Comparison of ENCODE assay signal across 9 cellular contexts in the genomic region with DNA sequence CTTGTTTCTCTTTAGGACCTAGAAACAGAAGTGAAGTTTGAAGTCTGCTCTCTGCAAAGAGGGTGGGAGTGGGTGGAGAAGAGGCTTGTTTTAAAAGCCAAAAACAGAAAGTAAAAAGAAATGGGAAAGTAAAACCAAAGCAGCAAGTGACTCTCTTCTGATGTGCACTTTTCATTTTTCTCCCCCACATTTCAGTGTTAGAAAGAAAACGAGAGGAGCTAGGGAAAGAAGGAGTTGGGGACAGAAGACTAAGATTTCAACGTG. TPM values are rescaled to one million over a fixed set of nuclear protein-coding genes. Genes with fewer than 3 reads are reported as not detected.
DNase-seq lines count a peak whose midpoint lies in the region; ATAC-seq and TF ChIP-seq lines count a peak whose summit lies in the region.
"Had no signal": no experiment of that assay in that cellular context is flagged by ENCODE, and none has a peak within 500 bp of the region (broad histone marks: within the 10 kb centered on the region; RNA-seq: fewer than 3 reads in every experiment).

No MANE protein-coding gene starts in this region.

- DNase-seq in fibroblast of the aortic adventitia (ENCODE audit: low read depth), result no peak
- DNase-seq in WERI-Rb-1, result no peak
- no peak for DNase-seq in stimulated activated naive CD4-positive, alpha-beta T cell treated with Interleukin-2 at 50 U/mL for 16 hours (lab: John Stamatoyannopoulos, UW)
- no peak for DNase-seq in middle frontal gyrus (ENCODE audit: extremely low spot score, low spot score)

- H3K4me1 ChIP-seq in HUES48 (ENCODE audit: control insufficient read depth, insufficient read depth, low read length) (peaks cover 40% of the 10 kb centered on the region), subcutaneous abdominal adipose tissue (ENCODE audit: control insufficient read depth in 5 of 5, insufficient read depth in 5 of 5, low read length in 5 of 5) (peaks cover 0 to 32% (median 20%) of the 10 kb centered on the region in 5 donors)

- peak; percentile 60 for ATAC-seq in GM21390 (IDR thresholded peaks at IDR 0.05; ENCODE audit: unreplicated experiment)

- H3K27me3 ChIP-seq in HUES48 (ENCODE audit: control insufficient read depth, insufficient read depth, low read length), result peaks cover 63% of the 10 kb centered on the region
- H3K27me3 ChIP-seq in subcutaneous abdominal adipose tissue (ENCODE audit: control insufficient read depth in 5 of 5, insufficient read depth in 4 of 5, low read length in 5 of 5), result peaks cover 2 to 17% (median 5%) of the 10 kb centered on the region in 5 donors
- H3K27me3 ChIP-seq in WERI-Rb-1 (ENCODE audit: insufficient read depth, low read depth, severe bottlenecking), result peaks cover 57% of the 10 kb centered on the region

- H3K36me3 ChIP-seq in HUES48 (ENCODE audit: control insufficient read depth, insufficient read depth, low read length), result peaks cover 20% of the 10 kb centered on the region; the same call in 1 of the 2 replicates
- no peaks in the 10 kb centered on the region for H3K36me3 ChIP-seq in subcutaneous abdominal adipose tissue (ENCODE audit: control insufficient read depth in 5 of 5, insufficient read depth in 5 of 5, low read length in 5 of 5)
- no peaks in the 10 kb centered on the region for H3K36me3 ChIP-seq in WERI-Rb-1

- peak overlapping the region; percentile 94 for H3K27ac ChIP-seq in HUES48 (ENCODE audit: low read depth, low read length)
- H3K27ac ChIP-seq in subcutaneous abdominal adipose tissue (ENCODE audit: low read depth, low read length), result peak overlapping the region; percentile 18
- no peak overlapping the region for H3K27ac ChIP-seq in WERI-Rb-1
- H3K27ac ChIP-seq: HL-60 had no signal

- peak overlapping the region; percentile 38 for H3K4me3 ChIP-seq in GM08714 (ENCODE audit: low read length)
- peak overlapping the region; percentile 77 for H3K4me3 ChIP-seq in HUES48 (ENCODE audit: low read depth, low read length)
- peak overlapping the region; percentile 55 for H3K4me3 ChIP-seq in fibroblast of the aortic adventitia (ENCODE audit: low read depth, low read length)
- peak overlapping the region in 4 of 5 donors; percentile 64 to 79 (median 73) for H3K4me3 ChIP-seq in subcutaneous abdominal adipose tissue (ENCODE audit: low read depth in 1 of 5, low read length in 5 of 5)
- no peak overlapping the region for H3K4me3 ChIP-seq in WERI-Rb-1 (ENCODE audit: low read depth, low read length)

- no peaks in the 10 kb centered on the region for H3K9me3 ChIP-seq in HUES48 (ENCODE audit: control insufficient read depth, insufficient read depth, low read length)
- H3K9me3 ChIP-seq in subcutaneous abdominal adipose tissue (ENCODE audit: control insufficient read depth in 5 of 5, low read length in 5 of 5), result no peaks in the 10 kb centered on the region
- H3K9me3 ChIP-seq in WERI-Rb-1 (ENCODE audit: severe bottlenecking), result no peaks in the 10 kb centered on the region

- TF ChIP-seq CTCF in fibroblast of the aortic adventitia (IDR thresholded peaks at IDR 0.05; ENCODE audit: insufficient read depth, low read length) (no peak), WERI-Rb-1 (IDR thresholded peaks at IDR 0.05; ENCODE audit: low read depth, low read length) (no peak)

- H3K9ac ChIP-seq in HUES48 (ENCODE audit: low read depth, low read length) (no peak overlapping the region), subcutaneous abdominal adipose tissue (ENCODE audit: low read length in 5 of 5) (peak overlapping the region in 3 of 5 donors; percentile 49 to 75 (median 74))

RNA-seq across cellular contexts. Expression of a gene that starts 1.3 kb away (rescaled TPM):
- 0.57 and 5.7 TPM in 2 replicates for total RNA-seq in fibroblast of the aortic adventitia (ENCODE audit: low replicate concordance)

RNA-seq across cellular contexts. Expression of a gene that starts 52.1 kb away (rescaled TPM):
- not detected in 2 replicates for total RNA-seq in fibroblast of the aortic adventitia (ENCODE audit: low replicate concordance)
